8 cellular contexts compared by ENCODE assay signal in the genomic region with DNA sequence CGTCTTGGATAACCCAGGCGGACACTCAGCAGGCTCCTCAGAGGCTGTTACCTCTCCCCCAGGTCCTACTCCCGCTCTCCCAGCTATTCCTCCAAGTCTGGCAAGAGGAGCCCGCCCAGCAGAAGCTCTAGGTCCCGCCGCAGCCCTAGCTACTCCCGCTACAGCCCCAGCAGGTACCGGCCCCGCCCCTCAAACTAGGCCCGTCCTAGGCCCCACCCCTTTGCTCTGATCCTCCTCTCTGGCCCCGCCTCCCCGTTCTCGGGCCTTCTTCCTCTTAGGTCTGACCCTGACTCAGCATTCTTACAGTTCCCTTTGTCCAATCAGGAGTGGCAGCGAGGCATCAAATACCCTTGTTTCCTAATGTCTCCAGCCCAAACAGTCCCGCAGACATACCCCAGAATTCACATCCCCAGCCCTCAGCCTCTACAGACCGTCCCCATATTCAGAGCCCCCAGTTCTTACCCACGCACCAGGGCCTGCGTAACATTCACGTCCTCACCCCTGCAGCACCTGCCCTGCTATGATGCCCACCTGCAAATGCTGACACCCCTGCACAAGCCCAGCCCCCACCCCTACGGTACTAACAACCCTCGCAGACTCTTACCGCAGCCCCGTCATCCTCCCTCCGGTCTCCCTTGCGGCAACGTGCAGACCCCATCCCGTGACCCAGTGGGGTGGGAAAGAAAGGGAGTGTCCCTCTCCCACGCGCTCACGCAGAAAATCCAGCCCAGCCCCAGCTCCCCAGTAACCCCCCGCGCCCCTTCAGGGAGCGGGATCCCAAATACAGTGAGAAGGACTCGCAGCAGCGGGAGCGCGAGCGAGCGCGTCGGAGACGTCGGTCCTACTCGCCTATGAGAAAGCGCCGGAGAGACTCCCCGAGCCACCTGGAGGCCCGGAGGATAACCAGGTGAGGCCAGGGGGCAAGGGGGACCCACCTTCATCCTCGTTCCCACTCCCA. TPM values are rescaled to one million over a fixed set of nuclear protein-coding genes. Genes with fewer than 3 reads are reported as not detected.
DNase-seq lines count a peak whose midpoint lies in the region; ATAC-seq and TF ChIP-seq lines count a peak whose summit lies in the region.

No MANE protein-coding gene starts in this region.

- H3K36me3 Mint-ChIP-seq in activated T-helper 1 cell treated with anti-CD3 and anti-CD28 coated beads, Interleukin-12 subunit alpha, Interleukin-12 subunit beta, Interleukin-2, Interleukin-4 antibody, amounts not matched to agents 30 ng/mL and 10 ng/mL and 1 ng/mL, durations not matched to agents 14 hours and 24 hours and 36 hours (ENCODE audit: low read depth) = no peaks in the 10 kb centered on the region

- H3K27me3 Mint-ChIP-seq in activated T-helper 1 cell treated with anti-CD3 and anti-CD28 coated beads, Interleukin-12 subunit alpha, Interleukin-12 subunit beta, Interleukin-2, Interleukin-4 antibody, amounts not matched to agents 30 ng/mL and 10 ng/mL and 1 ng/mL, durations not matched to agents 14 hours and 24 hours and 36 hours (ENCODE audit: insufficient read depth) = peaks cover 6% of the 10 kb centered on the region

- ATAC-seq in mucosa of descending colon = peak; percentile 31
- no peak for ATAC-seq in GM18907 (IDR thresholded peaks at IDR 0.05; ENCODE audit: unreplicated experiment)
- ATAC-seq in HG02642 (IDR thresholded peaks at IDR 0.05; ENCODE audit: poor library complexity, unreplicated experiment) = no peak
- no peak for ATAC-seq in GM21723 (IDR thresholded peaks at IDR 0.05; ENCODE audit: unreplicated experiment)

- peak; percentile 7 for DNase-seq in stimulated activated CD4-positive, alpha-beta T cell treated with anti-CD3 and anti-CD28 coated beads, Interleukin-1b, Interleukin-23, amount 100 ng/mL, for 48 hours
- DNase-seq in stimulated activated CD4-positive, alpha-beta T cell treated with anti-CD3 and anti-CD28 coated beads, Interleukin-12 subunit alpha, Interleukin-12 subunit beta, amount 100 ng/mL, for 4 hours = no peak
- DNase-seq in fibroblast of lung (ENCODE audit: low read depth in 2 of 2) = peak; percentile 7 to 49
- peak in 2 of 3 donors; percentile 38 to 42 for DNase-seq in mucosa of descending colon
- no peak for DNase-seq in activated T-helper 1 cell treated with anti-CD3 and anti-CD28 coated beads, Interleukin-12 subunit alpha, Interleukin-12 subunit beta, Interleukin-2, Interleukin-4 antibody, amounts not matched to agents 30 ng/mL and 10 ng/mL and 1 ng/mL, durations not matched to agents 14 hours and 24 hours and 36 hours (ENCODE audit: low spot score)

- H3K4me3 ChIP-seq in fibroblast of lung (replicated peaks in 1 of 4; ENCODE audit: control extremely low read depth in 1 of 4, insufficient read depth in 1 of 4, low read depth in 3 of 4, low read length in 4 of 4) (peak overlapping the region in 1 of 4 experiments; percentile 8), mucosa of descending colon (no peak overlapping the region)

- H3K9me3 Mint-ChIP-seq in activated T-helper 1 cell treated with anti-CD3 and anti-CD28 coated beads, Interleukin-12 subunit alpha, Interleukin-12 subunit beta, Interleukin-2, Interleukin-4 antibody, amounts not matched to agents 30 ng/mL and 10 ng/mL and 1 ng/mL, durations not matched to agents 14 hours and 24 hours and 36 hours = peaks cover 14% of the 10 kb centered on the region

- no peaks in the 10 kb centered on the region for H3K36me3 ChIP-seq in fibroblast of lung (ENCODE audit: control insufficient read depth, insufficient read depth, low read length)
- no peaks in the 10 kb centered on the region for H3K36me3 ChIP-seq in mucosa of descending colon (ENCODE audit: low read depth)

- no peaks in the 10 kb centered on the region for H3K27me3 ChIP-seq in fibroblast of lung (ENCODE audit: control insufficient read depth, insufficient read depth, low read length)

- intact Hi-C loops in mucosa of descending colon (cut with DNase I, micrococcal nuclease) = no loop called here
- intact Hi-C loops in activated T-helper 1 cell treated with anti-CD3 and anti-CD28 coated beads, Interleukin-12 subunit alpha, Interleukin-12 subunit beta, Interleukin-2, Interleukin-4 antibody, amounts not matched to agents 30 ng/mL and 10 ng/mL and 1 ng/mL, durations not matched to agents 14 hours and 24 hours and 36 hours (cut with micrococcal nuclease) = no loop called here

- H3K4me1 ChIP-seq in fibroblast of lung (ENCODE audit: control insufficient read depth, extremely low read depth, insufficient read depth, low read length) (no peaks in the 10 kb centered on the region), mucosa of descending colon (ENCODE audit: low read depth) (no peaks in the 10 kb centered on the region)

- H4K20me1 ChIP-seq in fibroblast of lung (ENCODE audit: control insufficient read depth, extremely low read depth, insufficient read depth, low read length) = no peaks in the 10 kb centered on the region

- no peak overlapping the region for H3K27ac Mint-ChIP-seq in activated T-helper 1 cell treated with anti-CD3 and anti-CD28 coated beads, Interleukin-12 subunit alpha, Interleukin-12 subunit beta, Interleukin-2, Interleukin-4 antibody, amounts not matched to agents 30 ng/mL and 10 ng/mL and 1 ng/mL, durations not matched to agents 14 hours and 24 hours and 36 hours

- peak overlapping the region; percentile 25 for H3K4me2 ChIP-seq in fibroblast of lung (ENCODE audit: extremely low read depth, insufficient read depth, low read length)

- peaks cover 6% of the 10 kb centered on the region for H3K4me1 Mint-ChIP-seq in activated T-helper 1 cell treated with anti-CD3 and anti-CD28 coated beads, Interleukin-12 subunit alpha, Interleukin-12 subunit beta, Interleukin-2, Interleukin-4 antibody, amounts not matched to agents 30 ng/mL and 10 ng/mL and 1 ng/mL, durations not matched to agents 14 hours and 24 hours and 36 hours (ENCODE audit: low read depth)

- H3K9me3 ChIP-seq in fibroblast of lung (ENCODE audit: control insufficient read depth, insufficient read depth, low read depth, low read length) (no peaks in the 10 kb centered on the region), mucosa of descending colon (no peaks in the 10 kb centered on the region)

- no peak overlapping the region for H3K4me3 Mint-ChIP-seq in activated T-helper 1 cell treated with anti-CD3 and anti-CD28 coated beads, Interleukin-12 subunit alpha, Interleukin-12 subunit beta, Interleukin-2, Interleukin-4 antibody, amounts not matched to agents 30 ng/mL and 10 ng/mL and 1 ng/mL, durations not matched to agents 14 hours and 24 hours and 36 hours

- no peak overlapping the region for H3K27ac ChIP-seq in fibroblast of lung (ENCODE audit: insufficient read depth, low read length)

- no peak overlapping the region for H3K9ac ChIP-seq in fibroblast of lung (ENCODE audit: insufficient read depth, low read length)

- no peaks in the 10 kb centered on the region for H3K79me2 ChIP-seq in fibroblast of lung (ENCODE audit: control insufficient read depth, insufficient read depth, low read length)

- TF ChIP-seq CTCF in fibroblast of lung (conservative IDR thresholded peaks at IDR 0.05 in 1 of 2, IDR thresholded peaks at IDR 0.05 in 1 of 2; ENCODE audit: low read depth in 1 of 2, low read length in 2 of 2) (no peak), mucosa of descending colon (IDR thresholded peaks at IDR 0.05) (no peak)

- H2AFZ ChIP-seq in fibroblast of lung (ENCODE audit: low read length) = no peak overlapping the region

RNA-seq across cellular contexts. Expression of a gene that starts 25.0 kb away (rescaled TPM):
- total RNA-seq in fibroblast of lung = 21.3 and 23.8 TPM in 2 replicates
- polyA plus RNA-seq in fibroblast of lung = 23.5 and 42.4 TPM in 2 replicates
- polyA plus RNA-seq in fibroblast of lung (2012) = 14.5 and 24.2 TPM in 2 replicates
- polyA minus RNA-seq in fibroblast of lung (ENCODE audit: low replicate concordance) = 21.7 and 24.2 TPM in 2 replicates
- 100 to 1,000 TPM in 1 of 3 donors, 10 to 100 TPM in 1, 1 to 10 TPM in 1; 4.7 to 232 (median 10.4) TPM for total RNA-seq in mucosa of descending colon
- total RNA-seq in activated T-helper 1 cell treated with anti-CD3 and anti-CD28 coated beads, Interleukin-12 subunit alpha, Interleukin-12 subunit beta, Interleukin-2, Interleukin-4 antibody, amounts not matched to agents 30 ng/mL and 10 ng/mL and 1 ng/mL, durations not matched to agents 14 hours and 24 hours and 36 hours = not detected in 2 replicates

Comparison
In these comparisons a context has a peak if more than half of its experiments do, and no peak if none do; other contexts are left out.
1. DNase-seq: peak in stimulated activated CD4-positive, alpha-beta T cell treated with anti-CD3 and anti-CD28 coated beads, Interleukin-1b, Interleukin-23, amount 100 ng/mL, for 48 hours (single experiment), fibroblast of lung (2 of 2) and mucosa of descending colon (2 of 3); none in stimulated activated CD4-positive, alpha-beta T cell treated with anti-CD3 and anti-CD28 coated beads, Interleukin-12 subunit alpha, Interleukin-12 subunit beta, amount 100 ng/mL, for 4 hours (single experiment) and activated T-helper 1 cell treated with anti-CD3 and anti-CD28 coated beads, Interleukin-12 subunit alpha, Interleukin-12 subunit beta, Interleukin-2, Interleukin-4 antibody, amounts not matched to agents 30 ng/mL and 10 ng/mL and 1 ng/mL, durations not matched to agents 14 hours and 24 hours and 36 hours (single experiment).